In genomic region chr17:78781339-78782304, GRCh38 we compare ENCODE assay signal across 1 cellular context.
TF ChIP-seq lines count a peak whose summit lies in the region.

CYTH1 (minus strand) TSS chr17:78782273; CDS start chr17:78782223, 50 bp downstream.

TF ChIP-seq in GM12878, 131 proteins besides CTCF, POLR2A, EP300 and RAD21 (continued from another document):
- TF ChIP-seq, protein P1, sequence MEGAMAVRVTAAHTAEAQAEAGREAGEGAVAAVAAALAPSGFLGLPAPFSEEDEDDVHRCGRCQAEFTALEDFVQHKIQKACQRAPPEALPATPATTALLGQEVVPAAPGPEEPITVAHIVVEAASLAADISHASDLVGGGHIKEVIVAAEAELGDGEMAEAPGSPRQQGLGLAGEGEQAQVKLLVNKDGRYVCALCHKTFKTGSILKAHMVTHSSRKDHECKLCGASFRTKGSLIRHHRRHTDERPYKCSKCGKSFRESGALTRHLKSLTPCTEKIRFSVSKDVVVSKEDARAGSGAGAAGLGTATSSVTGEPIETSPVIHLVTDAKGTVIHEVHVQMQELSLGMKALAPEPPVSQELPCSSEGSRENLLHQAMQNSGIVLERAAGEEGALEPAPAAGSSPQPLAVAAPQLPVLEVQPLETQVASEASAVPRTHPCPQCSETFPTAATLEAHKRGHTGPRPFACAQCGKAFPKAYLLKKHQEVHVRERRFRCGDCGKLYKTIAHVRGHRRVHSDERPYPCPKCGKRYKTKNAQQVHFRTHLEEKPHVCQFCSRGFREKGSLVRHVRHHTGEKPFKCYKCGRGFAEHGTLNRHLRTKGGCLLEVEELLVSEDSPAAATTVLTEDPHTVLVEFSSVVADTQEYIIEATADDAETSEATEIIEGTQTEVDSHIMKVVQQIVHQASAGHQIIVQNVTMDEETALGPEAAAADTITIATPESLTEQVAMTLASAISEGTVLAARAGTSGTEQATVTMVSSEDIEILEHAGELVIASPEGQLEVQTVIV (IDR thresholded peaks at IDR 0.05; ENCODE audit: borderline replicate concordance, partially characterized antibody): no peak
- TF ChIP-seq, protein P2, sequence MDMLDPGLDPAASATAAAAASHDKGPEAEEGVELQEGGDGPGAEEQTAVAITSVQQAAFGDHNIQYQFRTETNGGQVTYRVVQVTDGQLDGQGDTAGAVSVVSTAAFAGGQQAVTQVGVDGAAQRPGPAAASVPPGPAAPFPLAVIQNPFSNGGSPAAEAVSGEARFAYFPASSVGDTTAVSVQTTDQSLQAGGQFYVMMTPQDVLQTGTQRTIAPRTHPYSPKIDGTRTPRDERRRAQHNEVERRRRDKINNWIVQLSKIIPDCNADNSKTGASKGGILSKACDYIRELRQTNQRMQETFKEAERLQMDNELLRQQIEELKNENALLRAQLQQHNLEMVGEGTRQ (IDR thresholded peaks at IDR 0.05; ENCODE audit: borderline replicate concordance, low read depth, low read length): no peak
- TF ChIP-seq RB1 (IDR thresholded peaks at IDR 0.05; ENCODE audit: borderline replicate concordance) (peak; percentile 35; the same call in 1 of the 2 replicates), EGR1 (IDR thresholded peaks at IDR 0.05; ENCODE audit: borderline replicate concordance in 1 of 2, low read depth in 2 of 2, low read length in 2 of 2) (peak in 1 of 2 experiments; percentile 72; a peak in 1 of 3 replicates), CHD4 (IDR thresholded peaks at IDR 0.05) (no peak), SUPT20H (IDR thresholded peaks at IDR 0.05; ENCODE audit: borderline replicate concordance, control insufficient read depth, low read depth, low read length) (no peak), RCOR1 (conservative IDR thresholded peaks at IDR 0.05; ENCODE audit: low read depth, low read length) (no peak), NR2F1 (conservative IDR thresholded peaks at IDR 0.05) (peak; percentile 51; the same call in 1 of the 2 replicates), CREM (IDR thresholded peaks at IDR 0.05; ENCODE audit: low read depth) (0 out of 2 replicates have a peak, but pooled peaks have one; percentile 20), NFYA (IDR thresholded peaks at IDR 0.05; ENCODE audit: borderline replicate concordance, low read depth, low read length) (no peak), TAF1 (IDR thresholded peaks at IDR 0.05; ENCODE audit: borderline replicate concordance, low read depth, low read length) (peak; percentile 65; the same call in 1 of the 2 replicates), MEF2B (IDR thresholded peaks at IDR 0.05; ENCODE audit: partially characterized antibody, poor library complexity, severe bottlenecking) (peak; percentile 21), ZSCAN29 (IDR thresholded peaks at IDR 0.05) (0 out of 2 replicates have a peak, but pooled peaks have one; percentile 21), LARP7 (IDR thresholded peaks at IDR 0.05) (peak; percentile 97), NKRF (conservative IDR thresholded peaks at IDR 0.05) (peak; percentile 69), MTA2 (IDR thresholded peaks at IDR 0.05; ENCODE audit: low read depth) (no peak), BACH1 (IDR thresholded peaks at IDR 0.05; ENCODE audit: borderline replicate concordance) (peak; percentile 81; the same call in 1 of the 2 replicates), NR2C1 (IDR thresholded peaks at IDR 0.05) (0 out of 2 replicates have a peak, but pooled peaks have one; percentile 8), ZNF274 (IDR thresholded peaks at IDR 0.05; ENCODE audit: insufficient read depth, insufficient read length) (no peak), YBX1 (IDR thresholded peaks at IDR 0.05) (no peak), BCL11A (IDR thresholded peaks at IDR 0.05; ENCODE audit: low read depth, low read length) (no peak), POLR2AphosphoS5 (IDR thresholded peaks at IDR 0.05; ENCODE audit: low read length) (peak; percentile 83), ZNF384 (IDR thresholded peaks at IDR 0.05; ENCODE audit: borderline replicate concordance, low read depth, low read length) (no peak), PRDM15 (CRISPR knock-in tag; IDR thresholded peaks at IDR 0.05) (no peak), FOXK2 (IDR thresholded peaks at IDR 0.05) (no peak), RUNX3 (IDR thresholded peaks at IDR 0.05; ENCODE audit: low read length) (no peak), SMARCA5 (IDR thresholded peaks at IDR 0.05) (peak; percentile 49; the same call in 1 of the 2 replicates), DPF2 (IDR thresholded peaks at IDR 0.05) (peak; percentile 61), BCLAF1 (IDR thresholded peaks at IDR 0.05) (0 out of 2 replicates have a peak, but pooled peaks have one; percentile 15), GATAD2B (conservative IDR thresholded peaks at IDR 0.05; ENCODE audit: low read depth) (peak; percentile 83)
- TF ChIP-seq, protein P3, sequence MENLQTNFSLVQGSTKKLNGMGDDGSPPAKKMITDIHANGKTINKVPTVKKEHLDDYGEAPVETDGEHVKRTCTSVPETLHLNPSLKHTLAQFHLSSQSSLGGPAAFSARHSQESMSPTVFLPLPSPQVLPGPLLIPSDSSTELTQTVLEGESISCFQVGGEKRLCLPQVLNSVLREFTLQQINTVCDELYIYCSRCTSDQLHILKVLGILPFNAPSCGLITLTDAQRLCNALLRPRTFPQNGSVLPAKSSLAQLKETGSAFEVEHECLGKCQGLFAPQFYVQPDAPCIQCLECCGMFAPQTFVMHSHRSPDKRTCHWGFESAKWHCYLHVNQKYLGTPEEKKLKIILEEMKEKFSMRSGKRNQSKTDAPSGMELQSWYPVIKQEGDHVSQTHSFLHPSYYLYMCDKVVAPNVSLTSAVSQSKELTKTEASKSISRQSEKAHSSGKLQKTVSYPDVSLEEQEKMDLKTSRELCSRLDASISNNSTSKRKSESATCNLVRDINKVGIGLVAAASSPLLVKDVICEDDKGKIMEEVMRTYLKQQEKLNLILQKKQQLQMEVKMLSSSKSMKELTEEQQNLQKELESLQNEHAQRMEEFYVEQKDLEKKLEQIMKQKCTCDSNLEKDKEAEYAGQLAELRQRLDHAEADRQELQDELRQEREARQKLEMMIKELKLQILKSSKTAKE (IDR thresholded peaks at IDR 0.05; ENCODE audit: low read depth, poor library complexity, severe bottlenecking): no peak
- TF ChIP-seq, protein P4, sequence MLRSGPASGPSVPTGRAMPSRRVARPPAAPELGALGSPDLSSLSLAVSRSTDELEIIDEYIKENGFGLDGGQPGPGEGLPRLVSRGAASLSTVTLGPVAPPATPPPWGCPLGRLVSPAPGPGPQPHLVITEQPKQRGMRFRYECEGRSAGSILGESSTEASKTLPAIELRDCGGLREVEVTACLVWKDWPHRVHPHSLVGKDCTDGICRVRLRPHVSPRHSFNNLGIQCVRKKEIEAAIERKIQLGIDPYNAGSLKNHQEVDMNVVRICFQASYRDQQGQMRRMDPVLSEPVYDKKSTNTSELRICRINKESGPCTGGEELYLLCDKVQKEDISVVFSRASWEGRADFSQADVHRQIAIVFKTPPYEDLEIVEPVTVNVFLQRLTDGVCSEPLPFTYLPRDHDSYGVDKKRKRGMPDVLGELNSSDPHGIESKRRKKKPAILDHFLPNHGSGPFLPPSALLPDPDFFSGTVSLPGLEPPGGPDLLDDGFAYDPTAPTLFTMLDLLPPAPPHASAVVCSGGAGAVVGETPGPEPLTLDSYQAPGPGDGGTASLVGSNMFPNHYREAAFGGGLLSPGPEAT (IDR thresholded peaks at IDR 0.05; ENCODE audit: low read depth): no peak
- TF ChIP-seq, protein P5, sequence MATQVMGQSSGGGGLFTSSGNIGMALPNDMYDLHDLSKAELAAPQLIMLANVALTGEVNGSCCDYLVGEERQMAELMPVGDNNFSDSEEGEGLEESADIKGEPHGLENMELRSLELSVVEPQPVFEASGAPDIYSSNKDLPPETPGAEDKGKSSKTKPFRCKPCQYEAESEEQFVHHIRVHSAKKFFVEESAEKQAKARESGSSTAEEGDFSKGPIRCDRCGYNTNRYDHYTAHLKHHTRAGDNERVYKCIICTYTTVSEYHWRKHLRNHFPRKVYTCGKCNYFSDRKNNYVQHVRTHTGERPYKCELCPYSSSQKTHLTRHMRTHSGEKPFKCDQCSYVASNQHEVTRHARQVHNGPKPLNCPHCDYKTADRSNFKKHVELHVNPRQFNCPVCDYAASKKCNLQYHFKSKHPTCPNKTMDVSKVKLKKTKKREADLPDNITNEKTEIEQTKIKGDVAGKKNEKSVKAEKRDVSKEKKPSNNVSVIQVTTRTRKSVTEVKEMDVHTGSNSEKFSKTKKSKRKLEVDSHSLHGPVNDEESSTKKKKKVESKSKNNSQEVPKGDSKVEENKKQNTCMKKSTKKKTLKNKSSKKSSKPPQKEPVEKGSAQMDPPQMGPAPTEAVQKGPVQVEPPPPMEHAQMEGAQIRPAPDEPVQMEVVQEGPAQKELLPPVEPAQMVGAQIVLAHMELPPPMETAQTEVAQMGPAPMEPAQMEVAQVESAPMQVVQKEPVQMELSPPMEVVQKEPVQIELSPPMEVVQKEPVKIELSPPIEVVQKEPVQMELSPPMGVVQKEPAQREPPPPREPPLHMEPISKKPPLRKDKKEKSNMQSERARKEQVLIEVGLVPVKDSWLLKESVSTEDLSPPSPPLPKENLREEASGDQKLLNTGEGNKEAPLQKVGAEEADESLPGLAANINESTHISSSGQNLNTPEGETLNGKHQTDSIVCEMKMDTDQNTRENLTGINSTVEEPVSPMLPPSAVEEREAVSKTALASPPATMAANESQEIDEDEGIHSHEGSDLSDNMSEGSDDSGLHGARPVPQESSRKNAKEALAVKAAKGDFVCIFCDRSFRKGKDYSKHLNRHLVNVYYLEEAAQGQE (IDR thresholded peaks at IDR 0.05; ENCODE audit: low read depth, low read length): no peak
- TF ChIP-seq, protein P6, sequence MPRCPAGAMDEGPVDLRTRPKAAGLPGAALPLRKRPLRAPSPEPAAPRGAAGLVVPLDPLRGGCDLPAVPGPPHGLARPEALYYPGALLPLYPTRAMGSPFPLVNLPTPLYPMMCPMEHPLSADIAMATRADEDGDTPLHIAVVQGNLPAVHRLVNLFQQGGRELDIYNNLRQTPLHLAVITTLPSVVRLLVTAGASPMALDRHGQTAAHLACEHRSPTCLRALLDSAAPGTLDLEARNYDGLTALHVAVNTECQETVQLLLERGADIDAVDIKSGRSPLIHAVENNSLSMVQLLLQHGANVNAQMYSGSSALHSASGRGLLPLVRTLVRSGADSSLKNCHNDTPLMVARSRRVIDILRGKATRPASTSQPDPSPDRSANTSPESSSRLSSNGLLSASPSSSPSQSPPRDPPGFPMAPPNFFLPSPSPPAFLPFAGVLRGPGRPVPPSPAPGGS (IDR thresholded peaks at IDR 0.05; ENCODE audit: borderline replicate concordance, insufficient read depth, low read depth, low read length, poor library complexity, severe bottlenecking): no peak
